17 cellular contexts compared by ENCODE assay signal in the genomic region with DNA sequence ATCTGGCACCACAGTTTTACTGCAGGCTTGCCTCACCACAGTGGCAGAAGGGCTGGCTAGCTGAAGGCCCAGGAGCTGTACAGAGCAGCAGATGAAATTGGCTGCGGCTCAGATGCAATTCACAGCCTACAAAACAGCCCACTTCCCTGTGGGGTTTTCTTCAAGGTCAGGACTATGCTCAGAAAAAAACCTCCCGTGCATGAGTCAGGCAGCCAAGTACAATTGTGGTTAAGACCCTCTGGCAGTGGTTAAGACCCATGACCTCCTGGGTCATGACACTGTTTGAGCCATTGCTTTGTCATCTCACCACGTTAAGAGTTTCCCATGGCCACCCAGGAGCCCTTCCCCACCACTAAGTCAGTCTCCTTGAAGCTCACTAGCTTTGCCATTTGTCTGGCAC.
DNase-seq lines count a peak whose midpoint lies in the region; ATAC-seq and TF ChIP-seq lines count a peak whose summit lies in the region.
"Had no signal": no experiment of that assay in that cellular context is flagged by ENCODE, and none has a peak within 500 bp of the region (broad histone marks: within the 10 kb centered on the region; RNA-seq: fewer than 3 reads in every experiment).

No MANE protein-coding gene starts in this region.

- no peak overlapping the region for H3K4me3 Mint-ChIP-seq in neural crest cell
- H3K4me3 Mint-ChIP-seq: activated naive CD8-positive, alpha-beta T cell; stimulated activated naive CD8-positive, alpha-beta T cell treated with anti-CD3 and anti-CD28 coated beads, Interleukin-15, Interleukin-2, amounts not matched to agents 100 ng/mL and 50 ng/mL, for 24 hours had no signal

- no peak for TF ChIP-seq CTCF in neural crest cell (conservative IDR thresholded peaks at IDR 0.05)

- no peaks in the 10 kb centered on the region for H3K9me3 Mint-ChIP-seq in neural crest cell
- H3K9me3 Mint-ChIP-seq: stimulated activated naive CD8-positive, alpha-beta T cell treated with anti-CD3 and anti-CD28 coated beads, Interleukin-15, Interleukin-2, amounts not matched to agents 100 ng/mL and 50 ng/mL, for 24 hours had no signal

- no peak overlapping the region for H3K27ac Mint-ChIP-seq in neural crest cell (ENCODE audit: unreplicated experiment)
- H3K27ac Mint-ChIP-seq: activated naive CD8-positive, alpha-beta T cell; stimulated activated naive CD8-positive, alpha-beta T cell treated with anti-CD3 and anti-CD28 coated beads, Interleukin-15, Interleukin-2, amounts not matched to agents 100 ng/mL and 50 ng/mL, for 24 hours had no signal

- no peak for ATAC-seq in HG03571 (IDR thresholded peaks at IDR 0.05; ENCODE audit: unreplicated experiment)
- no peak for ATAC-seq in HG03159 (IDR thresholded peaks at IDR 0.05; ENCODE audit: unreplicated experiment)

- H3K4me3 ChIP-seq in MG63, result no peak overlapping the region
- H3K4me3 ChIP-seq: smooth muscle cell had no signal

- H3K36me3 Mint-ChIP-seq in neural crest cell (ENCODE audit: low read depth), result no peaks in the 10 kb centered on the region
- H3K36me3 Mint-ChIP-seq: activated naive CD8-positive, alpha-beta T cell had no signal

- DNase-seq in ELR (ENCODE audit: low read depth), result peak; percentile 39
- DNase-seq in MG63, result peak; percentile 61
- peak; percentile 11 for DNase-seq in UCSD-AML1 (lab: John Stamatoyannopoulos, UW; ENCODE audit: unreplicated experiment)
- peak; percentile 4 for DNase-seq in neural crest cell (ENCODE audit: low read depth, low spot score)
- DNase-seq in occipital lobe (lab: John Stamatoyannopoulos, UW), result no peak
- DNase-seq: activated CD4-positive, alpha-beta T cell treated with anti-CD3 and anti-CD28 coated beads for 1 hour; NCI-H1092 treated with DMSO at 0.1 percent for 48 hours; NCI-H2107; stimulated activated CD4-positive, alpha-beta T cell treated with anti-CD3 and anti-CD28 coated beads, Interleukin-2, amount 100 ng/mL, for 48 hours; T1000; trophoblast cell had no signal

- no peaks in the 10 kb centered on the region for H3K9me3 ChIP-seq in MG63
- H3K9me3 ChIP-seq: neutrophil had no signal

- peaks cover 13% of the 10 kb centered on the region for H3K4me1 Mint-ChIP-seq in neural crest cell

- H3K27me3 ChIP-seq in MG63, result no peaks in the 10 kb centered on the region
- H3K27me3 ChIP-seq: neutrophil had no signal

- H3K27me3 Mint-ChIP-seq in neural crest cell (ENCODE audit: low read depth), result peaks cover 10% of the 10 kb centered on the region
- H3K27me3 Mint-ChIP-seq: stimulated activated naive CD8-positive, alpha-beta T cell treated with anti-CD3 and anti-CD28 coated beads, Interleukin-15, Interleukin-2, amounts not matched to agents 100 ng/mL and 50 ng/mL, for 24 hours had no signal

- no peaks in the 10 kb centered on the region for H3K36me3 ChIP-seq in MG63
- H3K36me3 ChIP-seq: neutrophil had no signal
